Comparison of ENCODE assay signal across 15 cellular contexts in genomic region chr4:2248821-2249261, GRCh38. TPM values are rescaled to one million over a fixed set of nuclear protein-coding genes. Genes with fewer than 3 reads are reported as not detected.
DNase-seq lines count a peak whose midpoint lies in the region; ATAC-seq and TF ChIP-seq lines count a peak whose summit lies in the region.
"Had no signal": no experiment of that assay in that cellular context is flagged by ENCODE, and none has a peak within 500 bp of the region (broad histone marks: within the 10 kb centered on the region; RNA-seq: fewer than 3 reads in every experiment).

No MANE protein-coding gene starts in this region.

- ATAC-seq in upper lobe of left lung (ENCODE audit: low FRiP score in 2 of 2) (no peak), GM19463 (IDR thresholded peaks at IDR 0.05; ENCODE audit: unreplicated experiment) (no peak), GM18511 (IDR thresholded peaks at IDR 0.05; ENCODE audit: unreplicated experiment) (no peak)

- H3K27ac ChIP-seq in RWPE1 (peak overlapping the region; percentile 66), upper lobe of left lung (peak overlapping the region in 2 of 4 donors; percentile 67 to 68)

- CTCF ChIA-PET in RWPE1 (lab: Yijun Ruan, JAX) = no interaction called here

- no peak for TF ChIP-seq POLR2A in upper lobe of left lung (IDR thresholded peaks at IDR 0.05)

- H3K36me3 ChIP-seq in upper lobe of left lung = peaks cover 18 to 66% (median 62%) of the 10 kb centered on the region in 4 donors

- POLR2A ChIA-PET in RWPE1 (lab: Yijun Ruan, JAX; ENCODE audit: low non-redundant PET) = interaction anchor here (1.0 kb wide), 1 partner anchor 13 kb away, joined by 4 read pairs; no protein-coding TSS in a partner anchor

- H3K27me3 ChIP-seq in upper lobe of left lung = no peaks in the 10 kb centered on the region

- no peak for TF ChIP-seq CTCF in RWPE1 (conservative IDR thresholded peaks at IDR 0.05; ENCODE audit: low read depth)
- no peak for TF ChIP-seq CTCF in upper lobe of left lung (IDR thresholded peaks at IDR 0.05)

- H3K4me3 ChIP-seq in upper lobe of left lung = no peak overlapping the region

- no peak for TF ChIP-seq EP300 in upper lobe of left lung (IDR thresholded peaks at IDR 0.05)

- no peaks in the 10 kb centered on the region for H3K9me3 ChIP-seq in upper lobe of left lung

- peaks cover 27 to 58% (median 32%) of the 10 kb centered on the region in 4 donors for H3K4me1 ChIP-seq in upper lobe of left lung

- peak; percentile 0 for DNase-seq in stimulated activated CD4-positive, alpha-beta T cell treated with anti-CD3 and anti-CD28 coated beads, Interleukin-15, amount 100 ng/mL, for 24 hours
- no peak for DNase-seq in stimulated activated CD4-positive, alpha-beta T cell treated with anti-CD3 and anti-CD28 coated beads, Interleukin-12 subunit alpha, Interleukin-12 subunit beta, amount 100 ng/mL, for 4 hours
- DNase-seq in RWPE1 (ENCODE audit: low spot score) (no peak), islet precursor cell (peak; percentile 50), upper lobe of left lung (peak; percentile 20 to 67), NCI-H1105 (lab: John Stamatoyannopoulos, UW) (no peak)
- DNase-seq: activated naive CD8-positive, alpha-beta T cell treated with anti-CD3 and anti-CD28 coated beads, Interleukin-2, amount 10 ng/mL, durations not matched to agents 7 days and 5 days; C1 segment of cervical spinal cord; effector memory CD4-positive, alpha-beta T cell; mesendoderm; NCI-H1694 treated with DMSO at 0.1 percent for 48 hours; NCI-H510A treated with DMSO at 0.1 percent for 48 hours; nucleus accumbens had no signal

- 63 to 65% methylated on average over 1 to 6 of the region's 10 CpGs for WGBS in upper lobe of left lung, 2 donors

RNA-seq across cellular contexts. Expression of gene HAUS3, which starts 6.9 kb away (rescaled TPM):
- 10 to 100 TPM in 5 of 6 donors, 1 to 10 TPM in 1; 8.2 to 21.0 (median 12.5) TPM for total RNA-seq in upper lobe of left lung

RNA-seq across cellular contexts. Expression of gene POLN, which starts 6.9 kb away (rescaled TPM):
- total RNA-seq in upper lobe of left lung = 1 to 10 TPM in 5 of 6 donors, under 1 TPM in 1; 0.89 to 5.5 (median 2.6) TPM

RNA-seq across cellular contexts. Expression of gene MXD4, which starts 13.1 kb away (rescaled TPM):
- 100 to 1,000 TPM in 1 of 6 donors, 10 to 100 TPM in 5; 50.1 to 135 (median 76.4) TPM for total RNA-seq in upper lobe of left lung

Comparison
In these comparisons a context has a peak if more than half of its experiments do, and no peak if none do; other contexts are left out.
1. DNase-seq: peak in stimulated activated CD4-positive, alpha-beta T cell treated with anti-CD3 and anti-CD28 coated beads, Interleukin-15, amount 100 ng/mL, for 24 hours (single experiment), islet precursor cell (single experiment) and upper lobe of left lung (2 of 2); none in stimulated activated CD4-positive, alpha-beta T cell treated with anti-CD3 and anti-CD28 coated beads, Interleukin-12 subunit alpha, Interleukin-12 subunit beta, amount 100 ng/mL, for 4 hours (single experiment), RWPE1 (single experiment) and NCI-H1105 (single experiment).